In genomic region chr22:38927033-38927789, GRCh38 we compare ENCODE assay signal across 8 cellular contexts. TPM values are rescaled to one million over a fixed set of nuclear protein-coding genes. Genes with fewer than 3 reads are reported as not detected.
DNase-seq lines count a peak whose midpoint lies in the region; ATAC-seq and TF ChIP-seq lines count a peak whose summit lies in the region.

No MANE protein-coding gene starts in this region.

- no peaks in the 10 kb centered on the region for H3K36me3 ChIP-seq in CD8-positive, alpha-beta T cell (ENCODE audit: insufficient read depth, low read length)
- H3K36me3 ChIP-seq in liver (ENCODE audit: control insufficient read depth in 4 of 4, insufficient read depth in 3 of 4, low read depth in 1 of 4, low read length in 3 of 4) = no peaks in the 10 kb centered on the region

- WGBS in liver = 15% methylated on average over 39 of the region's 39 CpGs

- peak; percentile 40 to 63 for TF ChIP-seq RAD21 in liver (IDR thresholded peaks at IDR 0.05)

- H3K27me3 Mint-ChIP-seq in CD8-positive, alpha-beta T cell (ENCODE audit: low read depth) = peaks cover 43% of the 10 kb centered on the region
- H3K27me3 Mint-ChIP-seq in activated CD4-positive, alpha-beta T cell treated with anti-CD3 and anti-CD28 coated beads, Interleukin-2, amount 10 ng/mL, durations not matched to agents 24 days and 14 days = peaks cover 51% of the 10 kb centered on the region

- in situ Hi-C loops in KBM-7 (cut with MboI; ENCODE audit: low pct_unique_long_range_greater_than_20kb, low sequenced_read_pairs) = no loop called here

- no peak overlapping the region for H3K4me3 ChIP-seq in CD8-positive, alpha-beta T cell (ENCODE audit: low read depth, low read length)
- H3K4me3 ChIP-seq in dorsolateral prefrontal cortex (peak overlapping the region; percentile 22 to 73 (median 53)), liver (ENCODE audit: low read depth in 1 of 3, low read length in 3 of 3) (peak overlapping the region in 1 of 3 donors; percentile 10)

- no peak overlapping the region for H3K27ac Mint-ChIP-seq in CD8-positive, alpha-beta T cell
- no peak overlapping the region for H3K27ac Mint-ChIP-seq in activated CD4-positive, alpha-beta T cell treated with anti-CD3 and anti-CD28 coated beads, Interleukin-2, amount 10 ng/mL, durations not matched to agents 24 days and 14 days

- DNase-seq in CD8-positive, alpha-beta T cell = peak in 4 of 7 experiments; percentile 18 to 62 (median 38)
- DNase-seq in KBM-7 (peak; percentile 72), dorsolateral prefrontal cortex (peak; percentile 51 to 86 (median 72)), NCI-H2196 (lab: John Stamatoyannopoulos, UW; ENCODE audit: unreplicated experiment) (no peak)
- peak; percentile 85 for DNase-seq in activated CD4-positive, alpha-beta T cell treated with anti-CD3 and anti-CD28 coated beads, Interleukin-2, amount 10 ng/mL, durations not matched to agents 24 days and 14 days
- DNase-seq in stimulated activated CD4-positive, alpha-beta T cell treated with anti-CD3 and anti-CD28 coated beads, Interleukin-4, amount 100 ng/mL, for 4 hours = peak; percentile 42 to 56

- intact Hi-C loops in CD8-positive, alpha-beta T cell (cut with DNase I, micrococcal nuclease) = no loop called here
- intact Hi-C loops in activated CD4-positive, alpha-beta T cell treated with anti-CD3 and anti-CD28 coated beads, Interleukin-2, amount 10 ng/mL, durations not matched to agents 24 days and 14 days (cut with micrococcal nuclease) = loop anchor here (5.0 kb wide), 1 partner anchor 75 kb away; no protein-coding TSS in a partner anchor
- intact Hi-C loops in dorsolateral prefrontal cortex (cut with DNase I) = no loop called here

- ATAC-seq in CD8-positive, alpha-beta T cell = no peak
- no peak for ATAC-seq in HG03039 (IDR thresholded peaks at IDR 0.05; ENCODE audit: unreplicated experiment)

- peak; percentile 22 for TF ChIP-seq CTCF in CD8-positive, alpha-beta T cell (IDR thresholded peaks at IDR 0.05)
- TF ChIP-seq CTCF in dorsolateral prefrontal cortex (IDR thresholded peaks at IDR 0.05 in 54 of 56, conservative IDR thresholded peaks at IDR 0.05 in 2 of 56; ENCODE audit: low read depth in 1 of 56, partially characterized antibody in 56 of 56) (peak; percentile 27 to 94 (median 77)), liver (IDR thresholded peaks at IDR 0.05; ENCODE audit: low read depth, low read length, missing input control) (peak; percentile 38)

- no peaks in the 10 kb centered on the region for H3K9me3 Mint-ChIP-seq in CD8-positive, alpha-beta T cell
- H3K9me3 Mint-ChIP-seq in activated CD4-positive, alpha-beta T cell treated with anti-CD3 and anti-CD28 coated beads, Interleukin-2, amount 10 ng/mL, durations not matched to agents 24 days and 14 days = no peaks in the 10 kb centered on the region

- H3K9me3 ChIP-seq in CD8-positive, alpha-beta T cell (ENCODE audit: low read length) = no peaks in the 10 kb centered on the region
- no peaks in the 10 kb centered on the region for H3K9me3 ChIP-seq in liver (ENCODE audit: control insufficient read depth in 4 of 4, low read length in 3 of 4)

- peak overlapping the region; percentile 16 for H3K4me3 Mint-ChIP-seq in CD8-positive, alpha-beta T cell
- H3K4me3 Mint-ChIP-seq in activated CD4-positive, alpha-beta T cell treated with anti-CD3 and anti-CD28 coated beads, Interleukin-2, amount 10 ng/mL, durations not matched to agents 24 days and 14 days = peak overlapping the region; percentile 62

- H3K27ac ChIP-seq in CD8-positive, alpha-beta T cell (ENCODE audit: low read depth, low read length) = no peak overlapping the region
- H3K27ac ChIP-seq in dorsolateral prefrontal cortex (peak overlapping the region in 38 of 59 donors; percentile 1 to 82 (median 54)), liver (ENCODE audit: low read depth in 1 of 2, low read length in 2 of 2) (no peak overlapping the region)

- POLR2A ChIA-PET in CD8-positive, alpha-beta T cell (lab: Charles Lee) = no interaction called here

- no peaks in the 10 kb centered on the region for H3K27me3 ChIP-seq in CD8-positive, alpha-beta T cell (ENCODE audit: insufficient read depth, low read length)
- H3K27me3 ChIP-seq in dorsolateral prefrontal cortex (no peaks in the 10 kb centered on the region), liver (ENCODE audit: control insufficient read depth in 4 of 4, insufficient read depth in 4 of 4, low read length in 3 of 4) (peaks cover 0 to 4% (median 1%) of the 10 kb centered on the region in 4 donors)

- CTCF ChIA-PET in CD8-positive, alpha-beta T cell (lab: Charles Lee) = interaction anchor here (1.0 to 1.5 kb wide), 2 partner anchors 57 kb away, joined by 3 to 5 read pairs; no protein-coding TSS in a partner anchor

- H3K4me1 ChIP-seq in CD8-positive, alpha-beta T cell (ENCODE audit: insufficient read depth, low read length) = no peaks in the 10 kb centered on the region
- H3K4me1 ChIP-seq in liver (ENCODE audit: control insufficient read depth in 4 of 4, insufficient read depth in 4 of 4, low read length in 3 of 4) = peaks cover 7 to 17% (median 16%) of the 10 kb centered on the region in 4 donors

- H3K4me1 Mint-ChIP-seq in CD8-positive, alpha-beta T cell (ENCODE audit: low read depth) = peaks cover 4% of the 10 kb centered on the region
- H3K4me1 Mint-ChIP-seq in activated CD4-positive, alpha-beta T cell treated with anti-CD3 and anti-CD28 coated beads, Interleukin-2, amount 10 ng/mL, durations not matched to agents 24 days and 14 days = peaks cover 6% of the 10 kb centered on the region

- no peak overlapping the region for H3K9ac ChIP-seq in liver (ENCODE audit: low read depth in 1 of 2, low read length in 2 of 2)

- H3K36me3 Mint-ChIP-seq in CD8-positive, alpha-beta T cell = no peaks in the 10 kb centered on the region
- H3K36me3 Mint-ChIP-seq in activated CD4-positive, alpha-beta T cell treated with anti-CD3 and anti-CD28 coated beads, Interleukin-2, amount 10 ng/mL, durations not matched to agents 24 days and 14 days (ENCODE audit: low read depth) = no peaks in the 10 kb centered on the region

TF ChIP-seq in liver, 16 proteins besides CTCF, POLR2A, EP300 and RAD21:
- TF ChIP-seq MAX (IDR thresholded peaks at IDR 0.05) (no peak), HNF4A (conservative IDR thresholded peaks at IDR 0.05) (no peak), FOXA1 (IDR thresholded peaks at IDR 0.05) (no peak), ATF3 (IDR thresholded peaks at IDR 0.05) (no peak), RXRA (IDR thresholded peaks at IDR 0.05) (no peak), SP1 (IDR thresholded peaks at IDR 0.05) (no peak), FOXA2 (IDR thresholded peaks at IDR 0.05) (no peak)
- TF ChIP-seq, protein P1, sequence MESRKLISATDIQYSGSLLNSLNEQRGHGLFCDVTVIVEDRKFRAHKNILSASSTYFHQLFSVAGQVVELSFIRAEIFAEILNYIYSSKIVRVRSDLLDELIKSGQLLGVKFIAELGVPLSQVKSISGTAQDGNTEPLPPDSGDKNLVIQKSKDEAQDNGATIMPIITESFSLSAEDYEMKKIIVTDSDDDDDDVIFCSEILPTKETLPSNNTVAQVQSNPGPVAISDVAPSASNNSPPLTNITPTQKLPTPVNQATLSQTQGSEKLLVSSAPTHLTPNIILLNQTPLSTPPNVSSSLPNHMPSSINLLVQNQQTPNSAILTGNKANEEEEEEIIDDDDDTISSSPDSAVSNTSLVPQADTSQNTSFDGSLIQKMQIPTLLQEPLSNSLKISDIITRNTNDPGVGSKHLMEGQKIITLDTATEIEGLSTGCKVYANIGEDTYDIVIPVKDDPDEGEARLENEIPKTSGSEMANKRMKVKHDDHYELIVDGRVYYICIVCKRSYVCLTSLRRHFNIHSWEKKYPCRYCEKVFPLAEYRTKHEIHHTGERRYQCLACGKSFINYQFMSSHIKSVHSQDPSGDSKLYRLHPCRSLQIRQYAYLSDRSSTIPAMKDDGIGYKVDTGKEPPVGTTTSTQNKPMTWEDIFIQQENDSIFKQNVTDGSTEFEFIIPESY (IDR thresholded peaks at IDR 0.05) = no peak
TF ChIP-seq in liver: peak in this region for 0.

RNA-seq across cellular contexts. Expression of gene APOBEC3A, which starts 30.2 kb away (rescaled TPM):
- total RNA-seq in CD8-positive, alpha-beta T cell = not detected
- total RNA-seq in activated CD4-positive, alpha-beta T cell treated with anti-CD3 and anti-CD28 coated beads, Interleukin-2, amount 10 ng/mL, durations not matched to agents 24 days and 14 days = not detected in 2 replicates
- total RNA-seq in dorsolateral prefrontal cortex = 1 to 10 TPM in 27 of 120 experiments, under 1 TPM in 31, not detected in 62; 0.39 to 3.3 (median 0.93) TPM
- 1 to 10 TPM; 8.4 to 8.7 TPM for total RNA-seq in liver
- under 1 TPM; 0.26 to 0.77 TPM for polyA plus RNA-seq in liver

RNA-seq across cellular contexts. Expression of gene APOBEC3B, which starts 54.9 kb away (rescaled TPM):
- under 1 TPM in 1 of 2 experiments, not detected in 1; 0.41 TPM for total RNA-seq in CD8-positive, alpha-beta T cell
- 25.4 and 26.1 TPM in 2 replicates for total RNA-seq in activated CD4-positive, alpha-beta T cell treated with anti-CD3 and anti-CD28 coated beads, Interleukin-2, amount 10 ng/mL, durations not matched to agents 24 days and 14 days
- total RNA-seq in dorsolateral prefrontal cortex (1 to 10 TPM in 2 of 120 experiments, under 1 TPM in 23, not detected in 95; 0.34 to 1.5 (median 0.54) TPM), liver (1 to 10 TPM in 1 of 2 donors, under 1 TPM in 1; 0.08 to 6.0 TPM)
- polyA plus RNA-seq in liver = 1 to 10 TPM in 1 of 2 donors, under 1 TPM in 1; 0.61 to 1.2 TPM

RNA-seq across cellular contexts. Expression of gene CBX6, which starts 55.2 kb away (rescaled TPM):
- 10 to 100 TPM; 36.0 to 39.5 TPM for total RNA-seq in CD8-positive, alpha-beta T cell
- total RNA-seq in activated CD4-positive, alpha-beta T cell treated with anti-CD3 and anti-CD28 coated beads, Interleukin-2, amount 10 ng/mL, durations not matched to agents 24 days and 14 days = 178 and 180 TPM in 2 replicates
- total RNA-seq in dorsolateral prefrontal cortex = 100 to 1,000 TPM in 119 of 120 experiments, 10 to 100 TPM in 1; 99.9 to 293 (median 188) TPM
- 10 to 100 TPM; 10.8 to 11.0 TPM for total RNA-seq in liver
- 1 to 10 TPM; 7.3 to 9.6 TPM for polyA plus RNA-seq in liver

Comparison
In these comparisons a context has a peak if more than half of its experiments do, and no peak if none do; other contexts are left out.
1. H3K27ac ChIP-seq: peak in dorsolateral prefrontal cortex (38 of 59); none in CD8-positive, alpha-beta T cell (single experiment) and liver (0 of 2).
2. CTCF ChIP-seq: peak in every context shown above with its lines; median percentile 77 in dorsolateral prefrontal cortex; 38 in liver; 22 in CD8-positive, alpha-beta T cell.